21 cellular contexts compared by ENCODE assay signal in the genomic region with DNA sequence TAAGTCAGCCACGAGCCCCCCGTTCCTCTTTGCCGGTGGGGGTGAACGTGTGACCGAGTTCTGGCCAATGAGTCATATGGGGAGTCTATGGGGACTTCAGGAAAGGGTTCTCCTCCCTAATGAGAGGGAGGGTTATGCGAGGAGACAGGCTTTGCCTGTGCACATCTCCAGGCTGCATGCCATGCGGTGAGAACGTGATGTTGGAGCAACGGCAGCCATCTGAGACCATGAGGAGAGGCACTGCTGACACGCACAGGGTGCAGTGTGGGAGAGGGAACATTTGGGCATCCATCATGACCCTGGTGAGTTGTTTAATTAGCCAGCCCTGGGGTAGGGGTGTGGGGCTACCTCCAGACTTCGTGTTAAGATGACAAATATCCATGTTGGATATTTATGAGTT. TPM values are rescaled to one million over a fixed set of nuclear protein-coding genes. Genes with fewer than 3 reads are reported as not detected.
DNase-seq lines count a peak whose midpoint lies in the region; ATAC-seq, FAIRE-seq and TF ChIP-seq lines count a peak whose summit lies in the region.
"Had no signal": no experiment of that assay in that cellular context is flagged by ENCODE, and none has a peak within 500 bp of the region (broad histone marks: within the 10 kb centered on the region; RNA-seq: fewer than 3 reads in every experiment).

No MANE protein-coding gene starts in this region.

- no peaks in the 10 kb centered on the region for H3K27me3 ChIP-seq in H1 (replicated peaks in 1 of 4; ENCODE audit: control insufficient read depth in 3 of 4, extremely low read depth in 1 of 4, insufficient read depth in 3 of 4, low read length in 3 of 4)
- H3K27me3 ChIP-seq in osteoblast (ENCODE audit: insufficient read depth, low read length), result peaks cover 43% of the 10 kb centered on the region
- no peaks in the 10 kb centered on the region for H3K27me3 ChIP-seq in skeletal muscle tissue (ENCODE audit: control insufficient read depth in 3 of 3, insufficient read depth in 3 of 3, low read length in 3 of 3)
- no peaks in the 10 kb centered on the region for H3K27me3 ChIP-seq in uterus
- H3K27me3 ChIP-seq: BE2C had no signal

- TF ChIP-seq CTCF in WTC11 (IDR thresholded peaks at IDR 0.05) (no peak), H1 (IDR thresholded peaks at IDR 0.05; ENCODE audit: control extremely low read depth in 1 of 3, insufficient read depth in 1 of 3, low read depth in 1 of 3, low read length in 3 of 3) (no peak), osteoblast (IDR thresholded peaks at IDR 0.05; ENCODE audit: extremely low read depth, low read depth, low read length) (no peak), uterus (IDR thresholded peaks at IDR 0.05) (no peak)

- no peak overlapping the region for H3K18ac ChIP-seq in H1 (ENCODE audit: extremely low read depth, low read length)

- H3K79me2 ChIP-seq in H1 (ENCODE audit: control insufficient read depth in 1 of 2, insufficient read depth in 2 of 2, low read length in 2 of 2) (no peaks in the 10 kb centered on the region), osteoblast (ENCODE audit: insufficient read depth, low read length) (no peaks in the 10 kb centered on the region)

- no peaks in the 10 kb centered on the region for H3K79me1 ChIP-seq in H1 (ENCODE audit: low read depth, low read length)

- no peak for TF ChIP-seq RAD21 in H1 (IDR thresholded peaks at IDR 0.05 in 1 of 2, conservative IDR thresholded peaks at IDR 0.05 in 1 of 2; ENCODE audit: low read depth in 2 of 2, low read length in 2 of 2)

- H3K27ac Mint-ChIP-seq in WTC11, result no peak overlapping the region
- H3K27ac Mint-ChIP-seq in T-cell, result no peak overlapping the region
- H3K27ac Mint-ChIP-seq: CD4-positive, alpha-beta T cell; HFFc6 had no signal

- H3K14ac ChIP-seq in H1 (ENCODE audit: insufficient read length), result no peak overlapping the region

- H2AFZ ChIP-seq in H1 (ENCODE audit: low read length), result no peak overlapping the region
- no peak overlapping the region for H2AFZ ChIP-seq in osteoblast (ENCODE audit: low read length)
- H2AFZ ChIP-seq: GM23248 had no signal

- H3K9ac ChIP-seq in H1 (replicated peaks in 1 of 4; ENCODE audit: extremely low read depth in 1 of 4, low read depth in 3 of 4, low read length in 3 of 4), result no peak overlapping the region
- peak overlapping the region in 2 of 3 donors; percentile 19 to 76 for H3K9ac ChIP-seq in skeletal muscle tissue (ENCODE audit: low read depth in 1 of 3, low read length in 3 of 3)
- H3K9ac ChIP-seq: GM23248 had no signal

- no peak overlapping the region for H3K56ac ChIP-seq in H1 (replicated peaks; ENCODE audit: insufficient read length, low read depth, low read length)

- peak overlapping the region; percentile 24; the same call in 1 of the 2 replicates for H2BK5ac ChIP-seq in H1 (ENCODE audit: low read depth, low read length)

- H3K9me3 ChIP-seq in H1 (ENCODE audit: insufficient read depth in 2 of 2, low read depth in 1 of 2, low read length in 1 of 2) (0 out of 4 replicates have a peak, but pooled peaks cover 0 to 4% of the 10 kb centered on the region in 2 experiments), osteoblast (ENCODE audit: low read depth, low read length) (no peaks in the 10 kb centered on the region), skeletal muscle tissue (ENCODE audit: control insufficient read depth in 3 of 3, low read length in 3 of 3) (peaks cover 0 to 3% (median 0%) of the 10 kb centered on the region in 3 donors), uterus (no peaks in the 10 kb centered on the region)
- H3K9me3 ChIP-seq: BE2C, Caco-2 had no signal

- ATAC-seq in WTC11 (no peak), T-cell (replicated peaks in 1 of 4) (no peak)

- H3K36me3 Mint-ChIP-seq in WTC11 (no peaks in the 10 kb centered on the region), T-cell (peaks cover 9% of the 10 kb centered on the region)

- no peak overlapping the region for H3K4me3 ChIP-seq in H1 (ENCODE audit: extremely low read depth in 1 of 4, insufficient read depth in 2 of 4, low read depth in 3 of 4, low read length in 4 of 4)
- no peak overlapping the region for H3K4me3 ChIP-seq in osteoblast (ENCODE audit: insufficient read depth, low read length)
- no peak overlapping the region for H3K4me3 ChIP-seq in skeletal muscle tissue (ENCODE audit: low read length in 3 of 3)
- no peak overlapping the region for H3K4me3 ChIP-seq in uterus
- H3K4me3 ChIP-seq: GM23248 had no signal

- H3K27ac ChIP-seq in H1 (ENCODE audit: low read depth, low read length), result no peak overlapping the region
- no peak overlapping the region for H3K27ac ChIP-seq in osteoblast (ENCODE audit: low read depth, low read length)
- H3K27ac ChIP-seq in skeletal muscle tissue (ENCODE audit: low read depth, low read length), result peak overlapping the region; percentile 69
- H3K27ac ChIP-seq in uterus, result no peak overlapping the region
- H3K27ac ChIP-seq: GM23248 had no signal

- no peak overlapping the region for H2BK15ac ChIP-seq in H1 (ENCODE audit: low read length)

- no peak overlapping the region for H4K91ac ChIP-seq in H1 (replicated peaks; ENCODE audit: insufficient read length, low read length)

- POLR2A ChIA-PET in WTC11 (lab: Charles Lee) (no interaction called here), H1 (lab: Charles Lee; ENCODE audit: partially characterized antibody) (interaction anchor here (1.4 kb wide), 1 partner anchor 10 kb away, joined by 3 read pairs; no protein-coding TSS in a partner anchor), T-cell (lab: Charles Lee) (no interaction called here)

- no peak overlapping the region for H3K23ac ChIP-seq in H1 (ENCODE audit: insufficient read length)

- peaks cover 3% of the 10 kb centered on the region; the same call in 1 of the 2 replicates for H3K27me3 Mint-ChIP-seq in WTC11 (ENCODE audit: low read depth)
- no peaks in the 10 kb centered on the region for H3K27me3 Mint-ChIP-seq in T-cell
- H3K27me3 Mint-ChIP-seq: CD4-positive, alpha-beta T cell had no signal

- H3K4me1 Mint-ChIP-seq in WTC11 (peaks cover 31% of the 10 kb centered on the region), T-cell (no peaks in the 10 kb centered on the region)

- H3K4me3 Mint-ChIP-seq in WTC11 (no peak overlapping the region), T-cell (no peak overlapping the region)
- H3K4me3 Mint-ChIP-seq: CD4-positive, alpha-beta T cell; HFFc6 had no signal

- H3K9me3 Mint-ChIP-seq in WTC11 (peaks cover 4% of the 10 kb centered on the region; the same call in 1 of the 2 replicates), T-cell (no peaks in the 10 kb centered on the region)
- H3K9me3 Mint-ChIP-seq: CD4-positive, alpha-beta T cell; HFFc6 had no signal

- no peak for TF ChIP-seq POLR2A in H1 (IDR thresholded peaks at IDR 0.05; ENCODE audit: control extremely low read depth in 1 of 2, low read depth in 2 of 2, low read length in 2 of 2)
- no peak for TF ChIP-seq POLR2A in uterus (IDR thresholded peaks at IDR 0.05)

- H2BK20ac ChIP-seq in H1 (ENCODE audit: low read length), result no peak overlapping the region

- H2BK120ac ChIP-seq in H1 (replicated peaks; ENCODE audit: low read depth, low read length), result no peak overlapping the region

- no peak for FAIRE-seq in H1 (lab: Jason Lieb, UNC)
- FAIRE-seq: A204.1, D721Med, G401.6, GM12891, GM18507, H54 had no signal

- H4K20me1 ChIP-seq in H1 (replicated peaks in 1 of 2; ENCODE audit: control insufficient read depth in 1 of 2, insufficient read depth in 2 of 2, low read length in 2 of 2), result no peaks in the 10 kb centered on the region
- no peaks in the 10 kb centered on the region for H4K20me1 ChIP-seq in osteoblast (ENCODE audit: insufficient read depth, low read length)

- DNase-seq in WTC11 (ENCODE audit: low spot score), result no peak
- no peak for DNase-seq in H1 (ENCODE audit: low read depth in 1 of 2, low spot score in 2 of 2)
- peak; percentile 66 for DNase-seq in osteoblast (ENCODE audit: insufficient read length, low spot score, missing footprints)
- no peak for DNase-seq in uterus
- no peak for DNase-seq in NCI-H2107 treated with DMSO at 0.1 percent for 48 hours (lab: John Stamatoyannopoulos, UW; ENCODE audit: unreplicated experiment)
- no peak for DNase-seq in T-cell
- DNase-seq: ACHN; BE2C; C1 segment of cervical spinal cord; Caco-2; CD4-positive, alpha-beta T cell; GM23248; HCEC 1CT; HFFc6 had no signal

- 0 out of 2 replicates have a peak overlapping the region, but pooled peaks have one; percentile 80 for H2BK12ac ChIP-seq in H1 (ENCODE audit: low read depth, low read length)

- H3K4me1 ChIP-seq in H1 (replicated peaks in 1 of 4; ENCODE audit: control insufficient read depth in 3 of 4, insufficient read depth in 4 of 4, low read length in 3 of 4) (peaks cover 4 to 23% (median 16%) of the 10 kb centered on the region in 4 experiments), osteoblast (ENCODE audit: insufficient read depth, low read length) (peaks cover 5% of the 10 kb centered on the region), skeletal muscle tissue (ENCODE audit: control insufficient read depth in 3 of 3, insufficient read depth in 3 of 3, low read length in 3 of 3) (peaks cover 52 to 98% (median 63%) of the 10 kb centered on the region in 3 donors), uterus (no peaks in the 10 kb centered on the region)
- H3K4me1 ChIP-seq: BE2C, Caco-2 had no signal

- no peaks in the 10 kb centered on the region for H3K23me2 ChIP-seq in H1 (ENCODE audit: low read depth, low read length)

- peak overlapping the region; percentile 94; the same call in 1 of the 2 replicates for H2AK5ac ChIP-seq in H1 (ENCODE audit: low read depth, low read length)

- intact Hi-C loops in uterus (cut with DNase I; ENCODE audit: low total_unique reads), result no loop called here

- H4K8ac ChIP-seq in H1 (ENCODE audit: extremely low read depth, insufficient read depth, low read length), result 0 out of 2 replicates have a peak overlapping the region, but pooled peaks have one; percentile 1

- peak overlapping the region; percentile 59 for H3K4ac ChIP-seq in H1 (replicated peaks; ENCODE audit: insufficient read length, low read depth, low read length)

- H3K4me2 ChIP-seq in H1 (ENCODE audit: insufficient read depth in 1 of 2, low read depth in 2 of 2, low read length in 2 of 2), result no peak overlapping the region
- no peak overlapping the region for H3K4me2 ChIP-seq in osteoblast (ENCODE audit: insufficient read depth, low read length)

- WGBS in H1 (ENCODE audit: extremely low coverage in 1 of 2, insufficient coverage in 1 of 2, insufficient read length in 1 of 2, insufficient replicate concordance in 2 of 2, low coverage in 1 of 2, low lambda C conversion rate in 2 of 2, missing lambda C conversion rate in 1 of 2), 2 experiments, result 94% methylated on average over 11 of the region's 11 CpGs; no CpG with 5 or more reads in 1 of the 2 experiments

- no peaks in the 10 kb centered on the region for H3K36me3 ChIP-seq in H1 (ENCODE audit: control insufficient read depth in 2 of 4, insufficient read depth in 4 of 4, low read length in 3 of 4)
- H3K36me3 ChIP-seq in osteoblast (ENCODE audit: insufficient read depth, low read length), result no peaks in the 10 kb centered on the region
- peaks cover 36 to 53% (median 42%) of the 10 kb centered on the region in 3 donors for H3K36me3 ChIP-seq in skeletal muscle tissue (ENCODE audit: control insufficient read depth in 3 of 3, insufficient read depth in 3 of 3, low read length in 3 of 3)
- no peaks in the 10 kb centered on the region for H3K36me3 ChIP-seq in uterus
- H3K36me3 ChIP-seq: BE2C had no signal

- CTCF ChIA-PET in WTC11 (lab: Charles Lee) (no interaction called here), H1 (lab: Charles Lee; ENCODE audit: partially characterized antibody) (interaction anchor here (0.8 to 2.2 kb wide), 3 partner anchors 8 to 50 kb away, joined by 3 to 9 read pairs (median 4); no protein-coding TSS in a partner anchor), T-cell (lab: Charles Lee) (no interaction called here)

- no peak overlapping the region for H4K5ac ChIP-seq in H1 (ENCODE audit: insufficient read length, low read depth, low read length)

- TF ChIP-seq EP300 in H1 (IDR thresholded peaks at IDR 0.05; ENCODE audit: borderline replicate concordance in 1 of 2, low read depth in 2 of 2, low read length in 2 of 2), result no peak

RNA-seq across cellular contexts. Expression of gene ABLIM2, which starts 55.8 kb away (rescaled TPM):
- 2.6 to 3.9 TPM (median 2.8 TPM) in 3 replicates for total RNA-seq in WTC11 (2021)
- 2.8 and 3.0 TPM in 2 replicates for total RNA-seq in H1 (2021; fragmentation: NEBNext Ultra II Directional; extraction: Animal tissue kit (Norgen Biotek cat#: 25700))
- polyA plus RNA-seq in H1 (2011; rRNA removed), result 3.0 TPM in 2 replicates
- 3.6 TPM for polyA plus RNA-seq in H1 (2011; cell fraction: cytosol; rRNA removed)
- 5.9 TPM for polyA plus RNA-seq in H1 (2011; cell fraction: nucleus; rRNA removed)
- polyA plus RNA-seq in H1 (2012, experiment 1 of 2), result 2.9 to 4.0 TPM (median 3.3 TPM) in 4 replicates
- 2.2 TPM for polyA plus RNA-seq in H1 (2012, experiment 2 of 2)
- polyA plus RNA-seq in H1 (2013, experiment 1 of 2), result 0.95 TPM
- 1.2 TPM for polyA plus RNA-seq in H1 (2013, experiment 2 of 2)
- 2.7 and 4.9 TPM in 2 replicates for polyA minus RNA-seq in H1 (2011; rRNA and poly(A)+ RNA removed)
- polyA minus RNA-seq in H1 (2011; cell fraction: cytosol; rRNA and poly(A)+ RNA removed), result 1.2 TPM
- 9.1 TPM for polyA minus RNA-seq in H1 (2011; cell fraction: nucleus; rRNA and poly(A)+ RNA removed)
- total RNA-seq in osteoblast, result 0.29 and 0.36 TPM in 2 replicates
- total RNA-seq in skeletal muscle tissue, result 7.3 TPM
- 1 to 10 TPM in 2 of 4 donors, under 1 TPM in 2; 0.77 to 6.0 (median 1.5) TPM for total RNA-seq in uterus
- total RNA-seq in T-cell, result 1 to 10 TPM; 2.6 to 7.0 (median 5.5) TPM
- total RNA-seq: GM23248 had no signal
- polyA plus RNA-seq: GM23248 had no signal

Comparison
In these comparisons a context has a peak if more than half of its experiments do, and no peak if none do; other contexts are left out.
1. H3K9ac ChIP-seq: peak in skeletal muscle tissue (2 of 3); none in H1 (0 of 4).